Comparison of ENCODE assay signal across 1 cellular context in genomic region chr4:105708376-105709080, GRCh38.
A peak's percentile ranks its signal among the peaks of the same experiment; 100 is the strongest.
TF ChIP-seq lines count a peak whose summit lies in the region.

Gene GSTCD, plus strand, starts transcription at chr4:105708784. Its CDS starts 8,830 bp downstream, at chr4:105717614.
Gene INTS12, minus strand, starts transcription at chr4:105708689. Its CDS starts 8,684 bp downstream, at chr4:105700005.

TF ChIP-seq in A549, 52 proteins besides CTCF, POLR2A, EP300 and RAD21 (continued from another document):
- TF ChIP-seq PBX3 (IDR thresholded peaks at IDR 0.05): peak; percentile 39; the same call in 1 of the 2 replicates
- peak; percentile 13; the same call in 1 of the 2 replicates for TF ChIP-seq EHF (CRISPR knock-in tag; IDR thresholded peaks at IDR 0.05)
- TF ChIP-seq RFX5 (IDR thresholded peaks at IDR 0.05): no peak
- TF ChIP-seq CHD2 (IDR thresholded peaks at IDR 0.05; ENCODE audit: low read length, partially characterized antibody): peak; percentile 42
